In genomic region chr3:149643482-149643798, GRCh38 we compare ENCODE assay signal across 2 cellular contexts.
TF ChIP-seq lines count a peak whose summit lies in the region.

No MANE protein-coding gene starts in this region.

TF ChIP-seq in HEK293, 187 proteins besides CTCF, POLR2A, EP300 and RAD21 (continued from another document):
- no peak for TF ChIP-seq ZSCAN4 (tag by site-specific recombination; IDR thresholded peaks at IDR 0.05)
- TF ChIP-seq ZNF132 (tag by site-specific recombination; IDR thresholded peaks at IDR 0.05; ENCODE audit: borderline replicate concordance), result no peak
- TF ChIP-seq ZNF10 (tag by site-specific recombination; IDR thresholded peaks at IDR 0.05), result no peak
- no peak for TF ChIP-seq ZFHX2 (tag by site-specific recombination; conservative IDR thresholded peaks at IDR 0.05)
- TF ChIP-seq GLIS2 (tag by site-specific recombination; IDR thresholded peaks at IDR 0.05), result no peak
- no peak for TF ChIP-seq SETDB1 (IDR thresholded peaks at IDR 0.05; ENCODE audit: insufficient read length, low read length)
- TF ChIP-seq, protein P1, sequence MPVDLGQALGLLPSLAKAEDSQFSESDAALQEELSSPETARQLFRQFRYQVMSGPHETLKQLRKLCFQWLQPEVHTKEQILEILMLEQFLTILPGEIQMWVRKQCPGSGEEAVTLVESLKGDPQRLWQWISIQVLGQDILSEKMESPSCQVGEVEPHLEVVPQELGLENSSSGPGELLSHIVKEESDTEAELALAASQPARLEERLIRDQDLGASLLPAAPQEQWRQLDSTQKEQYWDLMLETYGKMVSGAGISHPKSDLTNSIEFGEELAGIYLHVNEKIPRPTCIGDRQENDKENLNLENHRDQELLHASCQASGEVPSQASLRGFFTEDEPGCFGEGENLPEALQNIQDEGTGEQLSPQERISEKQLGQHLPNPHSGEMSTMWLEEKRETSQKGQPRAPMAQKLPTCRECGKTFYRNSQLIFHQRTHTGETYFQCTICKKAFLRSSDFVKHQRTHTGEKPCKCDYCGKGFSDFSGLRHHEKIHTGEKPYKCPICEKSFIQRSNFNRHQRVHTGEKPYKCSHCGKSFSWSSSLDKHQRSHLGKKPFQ (tag by site-specific recombination; IDR thresholded peaks at IDR 0.05), result peak; percentile 99
- no peak for TF ChIP-seq ZNF596 (tag by site-specific recombination; IDR thresholded peaks at IDR 0.05)
- no peak for TF ChIP-seq PRDM2 (tag by site-specific recombination; IDR thresholded peaks at IDR 0.05; ENCODE audit: borderline replicate concordance)
- no peak for TF ChIP-seq REPIN1 (tag by site-specific recombination; IDR thresholded peaks at IDR 0.05; ENCODE audit: low read depth)
- no peak for TF ChIP-seq ZNF37A (tag by site-specific recombination; IDR thresholded peaks at IDR 0.05)
- TF ChIP-seq ZNF843 (tag by site-specific recombination; IDR thresholded peaks at IDR 0.05), result peak; percentile 57; the same call in 1 of the 2 replicates
- TF ChIP-seq ZNF629 (tag by site-specific recombination; IDR thresholded peaks at IDR 0.05), result 0 out of 2 replicates have a peak, but pooled peaks have one; percentile 6
- 0 out of 2 replicates have a peak, but pooled peaks have one; percentile 71 for TF ChIP-seq BCL11B (tag by site-specific recombination; IDR thresholded peaks at IDR 0.05; ENCODE audit: low read depth)
- TF ChIP-seq, protein P2, sequence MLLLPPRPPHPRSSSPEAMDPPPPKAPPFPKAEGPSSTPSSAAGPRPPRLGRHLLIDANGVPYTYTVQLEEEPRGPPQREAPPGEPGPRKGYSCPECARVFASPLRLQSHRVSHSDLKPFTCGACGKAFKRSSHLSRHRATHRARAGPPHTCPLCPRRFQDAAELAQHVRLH (tag by site-specific recombination; IDR thresholded peaks at IDR 0.05), result 0 out of 2 replicates have a peak, but pooled peaks have one; percentile 26
- no peak for TF ChIP-seq SCRT1 (tag by site-specific recombination; IDR thresholded peaks at IDR 0.05; ENCODE audit: borderline replicate concordance)
- TF ChIP-seq, protein P3, sequence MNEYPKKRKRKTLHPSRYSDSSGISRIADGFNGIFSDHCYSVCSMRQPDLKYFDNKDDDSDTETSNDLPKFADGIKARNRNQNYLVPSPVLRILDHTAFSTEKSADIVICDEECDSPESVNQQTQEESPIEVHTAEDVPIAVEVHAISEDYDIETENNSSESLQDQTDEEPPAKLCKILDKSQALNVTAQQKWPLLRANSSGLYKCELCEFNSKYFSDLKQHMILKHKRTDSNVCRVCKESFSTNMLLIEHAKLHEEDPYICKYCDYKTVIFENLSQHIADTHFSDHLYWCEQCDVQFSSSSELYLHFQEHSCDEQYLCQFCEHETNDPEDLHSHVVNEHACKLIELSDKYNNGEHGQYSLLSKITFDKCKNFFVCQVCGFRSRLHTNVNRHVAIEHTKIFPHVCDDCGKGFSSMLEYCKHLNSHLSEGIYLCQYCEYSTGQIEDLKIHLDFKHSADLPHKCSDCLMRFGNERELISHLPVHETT (tag by site-specific recombination; IDR thresholded peaks at IDR 0.05), result no peak
- no peak for TF ChIP-seq YY2 (tag by site-specific recombination; IDR thresholded peaks at IDR 0.05)

TF ChIP-seq in liver, 16 proteins besides CTCF, POLR2A, EP300 and RAD21 (continued from another document):
- TF ChIP-seq ZBTB33 (IDR thresholded peaks at IDR 0.05) (no peak), EGR1 (IDR thresholded peaks at IDR 0.05; ENCODE audit: low read depth in 2 of 2) (no peak), MAX (IDR thresholded peaks at IDR 0.05) (no peak), JUND (IDR thresholded peaks at IDR 0.05) (no peak), NR2F2 (IDR thresholded peaks at IDR 0.05) (no peak), YY1 (IDR thresholded peaks at IDR 0.05) (no peak), RXRA (IDR thresholded peaks at IDR 0.05) (no peak), SP1 (IDR thresholded peaks at IDR 0.05) (no peak), TAF1 (conservative IDR thresholded peaks at IDR 0.05) (no peak), HNF4A (conservative IDR thresholded peaks at IDR 0.05) (no peak), GABPA (IDR thresholded peaks at IDR 0.05 in 1 of 2, conservative IDR thresholded peaks at IDR 0.05 in 1 of 2) (no peak), FOXA2 (IDR thresholded peaks at IDR 0.05) (no peak)
- TF ChIP-seq, protein P4, sequence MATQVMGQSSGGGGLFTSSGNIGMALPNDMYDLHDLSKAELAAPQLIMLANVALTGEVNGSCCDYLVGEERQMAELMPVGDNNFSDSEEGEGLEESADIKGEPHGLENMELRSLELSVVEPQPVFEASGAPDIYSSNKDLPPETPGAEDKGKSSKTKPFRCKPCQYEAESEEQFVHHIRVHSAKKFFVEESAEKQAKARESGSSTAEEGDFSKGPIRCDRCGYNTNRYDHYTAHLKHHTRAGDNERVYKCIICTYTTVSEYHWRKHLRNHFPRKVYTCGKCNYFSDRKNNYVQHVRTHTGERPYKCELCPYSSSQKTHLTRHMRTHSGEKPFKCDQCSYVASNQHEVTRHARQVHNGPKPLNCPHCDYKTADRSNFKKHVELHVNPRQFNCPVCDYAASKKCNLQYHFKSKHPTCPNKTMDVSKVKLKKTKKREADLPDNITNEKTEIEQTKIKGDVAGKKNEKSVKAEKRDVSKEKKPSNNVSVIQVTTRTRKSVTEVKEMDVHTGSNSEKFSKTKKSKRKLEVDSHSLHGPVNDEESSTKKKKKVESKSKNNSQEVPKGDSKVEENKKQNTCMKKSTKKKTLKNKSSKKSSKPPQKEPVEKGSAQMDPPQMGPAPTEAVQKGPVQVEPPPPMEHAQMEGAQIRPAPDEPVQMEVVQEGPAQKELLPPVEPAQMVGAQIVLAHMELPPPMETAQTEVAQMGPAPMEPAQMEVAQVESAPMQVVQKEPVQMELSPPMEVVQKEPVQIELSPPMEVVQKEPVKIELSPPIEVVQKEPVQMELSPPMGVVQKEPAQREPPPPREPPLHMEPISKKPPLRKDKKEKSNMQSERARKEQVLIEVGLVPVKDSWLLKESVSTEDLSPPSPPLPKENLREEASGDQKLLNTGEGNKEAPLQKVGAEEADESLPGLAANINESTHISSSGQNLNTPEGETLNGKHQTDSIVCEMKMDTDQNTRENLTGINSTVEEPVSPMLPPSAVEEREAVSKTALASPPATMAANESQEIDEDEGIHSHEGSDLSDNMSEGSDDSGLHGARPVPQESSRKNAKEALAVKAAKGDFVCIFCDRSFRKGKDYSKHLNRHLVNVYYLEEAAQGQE (IDR thresholded peaks at IDR 0.05), result no peak
- TF ChIP-seq, protein P5, sequence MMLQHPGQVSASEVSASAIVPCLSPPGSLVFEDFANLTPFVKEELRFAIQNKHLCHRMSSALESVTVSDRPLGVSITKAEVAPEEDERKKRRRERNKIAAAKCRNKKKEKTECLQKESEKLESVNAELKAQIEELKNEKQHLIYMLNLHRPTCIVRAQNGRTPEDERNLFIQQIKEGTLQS (IDR thresholded peaks at IDR 0.05), result no peak
